Comparison of ENCODE assay signal across 2 cellular contexts in the genomic region with DNA sequence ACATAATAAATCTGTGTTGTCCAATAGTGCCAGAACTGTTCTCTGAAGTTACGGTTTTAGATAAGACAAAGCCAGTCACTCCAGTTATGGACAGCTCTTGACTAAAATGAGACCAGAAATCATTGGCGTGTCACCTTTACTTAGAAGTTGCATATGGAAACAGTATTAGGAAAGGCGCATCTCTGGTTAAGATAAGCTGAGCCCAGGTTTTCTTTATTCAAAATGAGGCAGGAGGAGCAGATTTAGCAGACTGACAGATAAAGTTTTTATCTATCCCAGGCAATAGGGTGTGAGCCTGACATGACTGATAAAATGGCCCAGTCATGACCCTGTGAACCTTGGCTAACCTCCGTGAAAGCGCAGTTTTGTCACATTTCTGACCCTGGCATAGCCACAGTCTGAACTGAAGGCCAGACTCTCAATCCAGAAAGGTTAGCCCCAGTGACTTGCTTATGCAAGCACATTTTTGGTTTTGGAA.
TF ChIP-seq lines count a peak whose summit lies in the region.

No MANE protein-coding gene starts in this region.

TF ChIP-seq in A549, 52 proteins besides CTCF, POLR2A, EP300 and RAD21 (continued from another document):
- TF ChIP-seq, protein P1, sequence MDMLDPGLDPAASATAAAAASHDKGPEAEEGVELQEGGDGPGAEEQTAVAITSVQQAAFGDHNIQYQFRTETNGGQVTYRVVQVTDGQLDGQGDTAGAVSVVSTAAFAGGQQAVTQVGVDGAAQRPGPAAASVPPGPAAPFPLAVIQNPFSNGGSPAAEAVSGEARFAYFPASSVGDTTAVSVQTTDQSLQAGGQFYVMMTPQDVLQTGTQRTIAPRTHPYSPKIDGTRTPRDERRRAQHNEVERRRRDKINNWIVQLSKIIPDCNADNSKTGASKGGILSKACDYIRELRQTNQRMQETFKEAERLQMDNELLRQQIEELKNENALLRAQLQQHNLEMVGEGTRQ (IDR thresholded peaks at IDR 0.05), result no peak
- TF ChIP-seq, protein P2, sequence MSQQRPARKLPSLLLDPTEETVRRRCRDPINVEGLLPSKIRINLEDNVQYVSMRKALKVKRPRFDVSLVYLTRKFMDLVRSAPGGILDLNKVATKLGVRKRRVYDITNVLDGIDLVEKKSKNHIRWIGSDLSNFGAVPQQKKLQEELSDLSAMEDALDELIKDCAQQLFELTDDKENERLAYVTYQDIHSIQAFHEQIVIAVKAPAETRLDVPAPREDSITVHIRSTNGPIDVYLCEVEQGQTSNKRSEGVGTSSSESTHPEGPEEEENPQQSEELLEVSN (IDR thresholded peaks at IDR 0.05; ENCODE audit: borderline replicate concordance, low read depth), result no peak
- TF ChIP-seq CHD2 (IDR thresholded peaks at IDR 0.05; ENCODE audit: low read length, partially characterized antibody), result no peak
- TF ChIP-seq, protein P3, sequence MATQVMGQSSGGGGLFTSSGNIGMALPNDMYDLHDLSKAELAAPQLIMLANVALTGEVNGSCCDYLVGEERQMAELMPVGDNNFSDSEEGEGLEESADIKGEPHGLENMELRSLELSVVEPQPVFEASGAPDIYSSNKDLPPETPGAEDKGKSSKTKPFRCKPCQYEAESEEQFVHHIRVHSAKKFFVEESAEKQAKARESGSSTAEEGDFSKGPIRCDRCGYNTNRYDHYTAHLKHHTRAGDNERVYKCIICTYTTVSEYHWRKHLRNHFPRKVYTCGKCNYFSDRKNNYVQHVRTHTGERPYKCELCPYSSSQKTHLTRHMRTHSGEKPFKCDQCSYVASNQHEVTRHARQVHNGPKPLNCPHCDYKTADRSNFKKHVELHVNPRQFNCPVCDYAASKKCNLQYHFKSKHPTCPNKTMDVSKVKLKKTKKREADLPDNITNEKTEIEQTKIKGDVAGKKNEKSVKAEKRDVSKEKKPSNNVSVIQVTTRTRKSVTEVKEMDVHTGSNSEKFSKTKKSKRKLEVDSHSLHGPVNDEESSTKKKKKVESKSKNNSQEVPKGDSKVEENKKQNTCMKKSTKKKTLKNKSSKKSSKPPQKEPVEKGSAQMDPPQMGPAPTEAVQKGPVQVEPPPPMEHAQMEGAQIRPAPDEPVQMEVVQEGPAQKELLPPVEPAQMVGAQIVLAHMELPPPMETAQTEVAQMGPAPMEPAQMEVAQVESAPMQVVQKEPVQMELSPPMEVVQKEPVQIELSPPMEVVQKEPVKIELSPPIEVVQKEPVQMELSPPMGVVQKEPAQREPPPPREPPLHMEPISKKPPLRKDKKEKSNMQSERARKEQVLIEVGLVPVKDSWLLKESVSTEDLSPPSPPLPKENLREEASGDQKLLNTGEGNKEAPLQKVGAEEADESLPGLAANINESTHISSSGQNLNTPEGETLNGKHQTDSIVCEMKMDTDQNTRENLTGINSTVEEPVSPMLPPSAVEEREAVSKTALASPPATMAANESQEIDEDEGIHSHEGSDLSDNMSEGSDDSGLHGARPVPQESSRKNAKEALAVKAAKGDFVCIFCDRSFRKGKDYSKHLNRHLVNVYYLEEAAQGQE (IDR thresholded peaks at IDR 0.05), result no peak
- peak; percentile 43 for TF ChIP-seq MAFK (IDR thresholded peaks at IDR 0.05; ENCODE audit: partially characterized antibody)
- no peak for TF ChIP-seq SMC3 (IDR thresholded peaks at IDR 0.05)
- no peak for TF ChIP-seq ESRRA (IDR thresholded peaks at IDR 0.05; ENCODE audit: borderline replicate concordance, low read length)
- 0 out of 2 replicates have a peak, but pooled peaks have one; percentile 29 for TF ChIP-seq RARB (CRISPR knock-in tag; IDR thresholded peaks at IDR 0.05)
- TF ChIP-seq, protein P4, sequence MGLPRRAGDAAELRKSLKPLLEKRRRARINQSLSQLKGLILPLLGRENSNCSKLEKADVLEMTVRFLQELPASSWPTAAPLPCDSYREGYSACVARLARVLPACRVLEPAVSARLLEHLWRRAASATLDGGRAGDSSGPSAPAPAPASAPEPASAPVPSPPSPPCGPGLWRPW (IDR thresholded peaks at IDR 0.05), result no peak

TF ChIP-seq in HEK293T, 16 proteins besides CTCF, POLR2A, EP300 and RAD21 (continued from another document):
- no peak for TF ChIP-seq CTBP1 (IDR thresholded peaks at IDR 0.05; ENCODE audit: borderline replicate concordance)
